Comparison of ENCODE assay signal across 4 cellular contexts in genomic region chr19:40370253-40370652, GRCh38. TPM values are rescaled to one million over a fixed set of nuclear protein-coding genes. Genes with fewer than 3 reads are reported as not detected.
"Had no signal": no experiment of that assay in that cellular context is flagged by ENCODE, and none has a peak within 500 bp of the region (broad histone marks: within the 10 kb centered on the region; RNA-seq: fewer than 3 reads in every experiment).

No MANE protein-coding gene starts in this region.

RNA-seq across cellular contexts. Expression of gene HIPK4, which starts 19.7 kb away (rescaled TPM):
- total RNA-seq: natural killer cell treated with Interleukin-12 subunit alpha and Interleukin-12 subunit beta and Interleukin-15 and Interleukin-18, amount 100 ng/mL, for 72 hours; smooth muscle cell; stomach; thoracic aorta had no signal
